In genomic region chr2:46984642-46985476, GRCh38 we compare ENCODE assay signal across 8 cellular contexts. TPM values are rescaled to one million over a fixed set of nuclear protein-coding genes. Genes with fewer than 3 reads are reported as not detected.
DNase-seq lines count a peak whose midpoint lies in the region; ATAC-seq, FAIRE-seq and TF ChIP-seq lines count a peak whose summit lies in the region.

No MANE protein-coding gene starts in this region.

- H3K27me3 ChIP-seq in kidney epithelial cell (ENCODE audit: control insufficient read depth, insufficient read depth, low read length) = no peaks in the 10 kb centered on the region

- ATAC-seq in GM18519 (IDR thresholded peaks at IDR 0.05; ENCODE audit: low FRiP score, unreplicated experiment) (peak; percentile 37), HG02884 (IDR thresholded peaks at IDR 0.05; ENCODE audit: unreplicated experiment) (peak; percentile 49)

- no peaks in the 10 kb centered on the region for H3K36me3 ChIP-seq in kidney epithelial cell (ENCODE audit: control insufficient read depth, insufficient read depth, low read length)

- no peak overlapping the region for H3K4me3 ChIP-seq in kidney epithelial cell (ENCODE audit: low read depth, low read length)

- TF ChIP-seq CTCF in kidney epithelial cell (IDR thresholded peaks at IDR 0.05; ENCODE audit: insufficient read depth, low read length, poor library complexity, severe bottlenecking) = no peak

- peak; percentile 91 for DNase-seq in RCC 7860 (ENCODE audit: low spot score)
- DNase-seq in amniotic epithelial cell (ENCODE audit: low read depth) = peak; percentile 84
- peak; percentile 92 for DNase-seq in kidney epithelial cell (ENCODE audit: low read depth)
- DNase-seq in stimulated activated CD4-positive, alpha-beta T cell treated with anti-CD3 and anti-CD28 coated beads, Interleukin-4, amount 100 ng/mL, for 4 hours = peak; percentile 33 to 56
- DNase-seq in NCI-H774 (lab: John Stamatoyannopoulos, UW) = no peak
- no peak for DNase-seq in NCI-H1436 (lab: John Stamatoyannopoulos, UW)

- peak; percentile 91 for FAIRE-seq in RCC 7860 (lab: Jason Lieb, UNC)

RNA-seq across cellular contexts. Expression of gene TTC7A, which starts 43.8 kb away (rescaled TPM):
- total RNA-seq in kidney epithelial cell = 20.5 and 22.1 TPM in 2 replicates

Comparison
In these comparisons a context has a peak if more than half of its experiments do, and no peak if none do; other contexts are left out.
1. DNase-seq: peak in RCC 7860 (single experiment), amniotic epithelial cell (single experiment), kidney epithelial cell (single experiment) and stimulated activated CD4-positive, alpha-beta T cell treated with anti-CD3 and anti-CD28 coated beads, Interleukin-4, amount 100 ng/mL, for 4 hours (2 of 2); none in NCI-H774 (single experiment) and NCI-H1436 (single experiment).